9 cellular contexts compared by ENCODE assay signal in the genomic region with DNA sequence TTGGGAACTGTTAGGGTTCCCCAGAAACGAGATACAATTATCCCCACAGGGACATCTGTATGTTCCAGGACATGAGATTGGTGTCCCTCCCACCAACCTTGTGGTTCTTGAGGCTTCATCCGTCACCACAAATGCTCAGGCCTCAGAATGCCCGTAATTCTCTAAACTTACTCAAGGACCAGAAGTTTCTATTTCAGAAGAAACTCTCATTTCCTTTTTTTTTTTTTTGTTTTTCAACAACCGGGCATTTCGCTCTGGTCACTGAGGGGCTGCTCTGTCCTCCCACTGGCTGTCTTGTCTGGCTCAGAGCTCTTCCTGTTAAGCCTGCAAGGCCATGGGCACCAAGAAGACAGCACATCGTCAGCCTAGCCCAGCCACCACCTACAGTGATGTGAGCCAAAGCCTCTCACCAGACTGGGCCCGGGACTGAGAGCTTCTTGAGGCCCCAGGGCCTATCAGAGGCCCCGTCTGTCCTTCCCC. TPM values are rescaled to one million over a fixed set of nuclear protein-coding genes. Genes with fewer than 3 reads are reported as not detected.
DNase-seq lines count a peak whose midpoint lies in the region; ATAC-seq and TF ChIP-seq lines count a peak whose summit lies in the region.
"Had no signal": no experiment of that assay in that cellular context is flagged by ENCODE, and none has a peak within 500 bp of the region (broad histone marks: within the 10 kb centered on the region; RNA-seq: fewer than 3 reads in every experiment).

No MANE protein-coding gene starts in this region.

- H3K4me3 Mint-ChIP-seq in naive B cell (peak overlapping the region in 6 of 8 donors; percentile 6 to 71 (median 36)), Calu3 (ENCODE audit: low read depth, unreplicated experiment) (no peak overlapping the region)

- no TSS peak for BruUV-seq in Calu3 (replicated peaks; lab: Mats Ljungman, UMichigan)

- no peak for TF ChIP-seq POLR2A in erythroblast (IDR thresholded peaks at IDR 0.05; ENCODE audit: low read length)

- H3K4me1 Mint-ChIP-seq in naive B cell = peaks cover 35 to 43% (median 40%) of the 10 kb centered on the region in 3 donors
- H3K4me1 Mint-ChIP-seq in Calu3 (ENCODE audit: low read depth, unreplicated experiment) = no peaks in the 10 kb centered on the region

- H3K9me3 Mint-ChIP-seq in naive B cell = no peaks in the 10 kb centered on the region
- H3K9me3 Mint-ChIP-seq in Calu3 (ENCODE audit: low read depth, unreplicated experiment) = no peaks in the 10 kb centered on the region

- peak; percentile 58 for ATAC-seq in GM19035 (IDR thresholded peaks at IDR 0.05; ENCODE audit: unreplicated experiment)
- ATAC-seq in HG02610 (IDR thresholded peaks at IDR 0.05; ENCODE audit: unreplicated experiment) = peak; percentile 54
- peak; percentile 48 to 63 for ATAC-seq in naive B cell (ENCODE audit: low read depth in 2 of 2)
- ATAC-seq: Panc1 had no signal

- TF ChIP-seq CTCF in Calu3 (IDR thresholded peaks at IDR 0.05; ENCODE audit: unreplicated experiment) = no peak

- DNase-seq in LHCN-M2 (ENCODE audit: low read depth) = peak; percentile 39
- no peak for DNase-seq in naive B cell
- no peak for DNase-seq in erythroblast (lab: John Stamatoyannopoulos, UW)
- DNase-seq in Calu3 = no peak
- DNase-seq in DMS79 (lab: John Stamatoyannopoulos, UW) = no peak
- DNase-seq: retina had no signal

- CTCF ChIA-PET in Calu3 (lab: Charles Lee) = interaction anchor here (0.6 to 0.7 kb wide), 2 partner anchors 75 to 109 kb away, joined by 3 read pairs; no protein-coding TSS in a partner anchor

- no peaks in the 10 kb centered on the region for H3K36me3 Mint-ChIP-seq in naive B cell
- no peaks in the 10 kb centered on the region for H3K36me3 Mint-ChIP-seq in Calu3 (ENCODE audit: insufficient read depth, unreplicated experiment)

- peak overlapping the region in 5 of 6 donors; percentile 11 to 92 (median 76) for H3K27ac Mint-ChIP-seq in naive B cell
- no peak overlapping the region for H3K27ac Mint-ChIP-seq in Calu3 (ENCODE audit: unreplicated experiment)

- intact Hi-C loops in Calu3 (cut with micrococcal nuclease; ENCODE audit: unreplicated experiment) = no loop called here

- H3K27me3 Mint-ChIP-seq in naive B cell (no peaks in the 10 kb centered on the region), Calu3 (ENCODE audit: unreplicated experiment) (no peaks in the 10 kb centered on the region)

RNA-seq across cellular contexts. Expression of a gene that starts 36.2 kb away (rescaled TPM):
- total RNA-seq in LHCN-M2 (2014; rRNA removed) (5.8 and 5.9 TPM in 2 replicates), Calu3 (2022) (10.1 and 12.5 TPM in 2 replicates)
- 6.6 TPM for polyA plus RNA-seq in LHCN-M2 (2012)
- under 1 TPM in 2 of 6 donors, not detected in 4; 0.05 to 0.44 TPM for polyA plus RNA-seq in naive B cell (ENCODE audit: low read depth in 6 of 6)

RNA-seq across cellular contexts. Expression of a gene that starts 48.9 kb away (rescaled TPM):
- total RNA-seq in LHCN-M2 (2014; rRNA removed) (26.3 and 27.1 TPM in 2 replicates), Calu3 (2022) (41.8 and 44.0 TPM in 2 replicates)
- polyA plus RNA-seq in LHCN-M2 (2012) = 51.8 TPM
- 10 to 100 TPM in 1 of 6 donors, 1 to 10 TPM in 5; 4.5 to 17.1 (median 7.0) TPM for polyA plus RNA-seq in naive B cell (ENCODE audit: low read depth in 6 of 6)
